In the genomic region with DNA sequence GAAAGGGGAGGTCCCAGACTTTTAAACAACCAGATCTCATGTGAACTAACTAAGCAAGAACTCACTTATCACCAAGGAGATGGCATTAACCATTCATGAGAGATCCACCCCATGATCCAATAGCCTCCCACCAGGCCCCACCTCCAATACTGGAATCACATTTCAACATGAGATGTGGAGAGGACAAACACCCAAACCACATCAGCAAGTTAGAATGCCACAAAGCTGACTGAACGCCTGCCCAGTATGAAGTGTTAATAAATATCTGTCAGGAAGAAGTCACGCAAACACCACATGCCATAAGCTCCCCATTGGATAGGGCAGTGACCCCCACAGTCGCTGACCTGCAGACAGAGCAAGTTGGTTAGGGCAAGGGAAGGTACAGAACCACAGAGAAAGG, we compare ENCODE assay signal across 19 cellular contexts. TPM values are rescaled to one million over a fixed set of nuclear protein-coding genes. Genes with fewer than 3 reads are reported as not detected.
DNase-seq lines count a peak whose midpoint lies in the region; ATAC-seq and TF ChIP-seq lines count a peak whose summit lies in the region.
"Had no signal": no experiment of that assay in that cellular context is flagged by ENCODE, and none has a peak within 500 bp of the region (broad histone marks: within the 10 kb centered on the region; RNA-seq: fewer than 3 reads in every experiment).

No MANE protein-coding gene starts in this region.

- H3K4me1 Mint-ChIP-seq in nephron progenitor cell = peaks cover 23% of the 10 kb centered on the region
- H3K4me1 Mint-ChIP-seq: activated naive CD8-positive, alpha-beta T cell treated with anti-CD3 and anti-CD28 coated beads, Interleukin-2, amount 10 ng/mL, durations not matched to agents 7 days and 5 days; CD8-positive, alpha-beta memory T cell had no signal

- no peak overlapping the region for H3K4me3 ChIP-seq in mammary epithelial cell (replicated peaks in 1 of 3; ENCODE audit: insufficient read depth in 1 of 3, low read depth in 2 of 3, low read length in 3 of 3)
- H3K4me3 ChIP-seq: sigmoid colon, thyroid gland had no signal

- intact Hi-C loops in mammary epithelial cell (cut with micrococcal nuclease) = no loop called here

- H3K27ac Mint-ChIP-seq in nephron progenitor cell = peak overlapping the region; percentile 33
- H3K27ac Mint-ChIP-seq: activated CD8-positive, alpha-beta T cell treated with anti-CD3 and anti-CD28 coated beads for 36 hours; CD8-positive, alpha-beta memory T cell had no signal

- peak; percentile 69 for DNase-seq in GM04503 (ENCODE audit: low read depth)
- peak; percentile 43 for DNase-seq in NCI-H2029 (lab: John Stamatoyannopoulos, UW)
- peak; percentile 57 for DNase-seq in mammary epithelial cell
- DNase-seq in nephron progenitor cell = no peak
- DNase-seq in GOT3 (lab: John Stamatoyannopoulos, UW) = no peak
- DNase-seq: activated CD8-positive, alpha-beta T cell treated with anti-CD3 and anti-CD28 coated beads for 36 hours; activated naive CD8-positive, alpha-beta T cell treated with anti-CD3 and anti-CD28 coated beads, Interleukin-2, amount 10 ng/mL, durations not matched to agents 7 days and 5 days; activated T-cell treated with anti-CD3 and anti-CD28 coated beads, Interleukin-2, amount 50 U/mL, for 72 hours; CD8-positive, alpha-beta memory T cell; head of caudate nucleus; NCI-H1694 treated with DMSO at 0.1 percent for 48 hours; NCI-H774; nucleus accumbens; sigmoid colon; stimulated activated CD4-positive, alpha-beta T cell treated with anti-CD3 and anti-CD28 coated beads, Interleukin-4, amount 100 ng/mL, for 4 hours; thyroid gland had no signal

- H3K4me3 Mint-ChIP-seq in nephron progenitor cell = no peak overlapping the region
- H3K4me3 Mint-ChIP-seq: activated CD8-positive, alpha-beta T cell treated with anti-CD3 and anti-CD28 coated beads for 36 hours; activated naive CD8-positive, alpha-beta T cell treated with anti-CD3 and anti-CD28 coated beads, Interleukin-2, amount 10 ng/mL, durations not matched to agents 7 days and 5 days; activated T-cell treated with anti-CD3 and anti-CD28 coated beads, Interleukin-2, amount 50 U/mL, for 72 hours; CD8-positive, alpha-beta memory T cell had no signal

- BruUV-seq in mammary epithelial cell (replicated peaks; lab: Mats Ljungman, UMichigan) = no TSS peak

- H3K27ac ChIP-seq in mammary epithelial cell (ENCODE audit: insufficient read depth, low read depth, low read length) = no peak overlapping the region
- H3K27ac ChIP-seq: HL-60, sigmoid colon, thyroid gland had no signal

- H3K79me2 ChIP-seq in mammary epithelial cell (ENCODE audit: insufficient read depth, low read length) = no peaks in the 10 kb centered on the region

- H3K9ac ChIP-seq in mammary epithelial cell (ENCODE audit: insufficient read depth, low read length) = no peak overlapping the region

- H3K4me1 ChIP-seq in mammary epithelial cell (ENCODE audit: insufficient read depth, low read length) = peaks cover 32% of the 10 kb centered on the region

- no peaks in the 10 kb centered on the region for H3K36me3 ChIP-seq in mammary epithelial cell (ENCODE audit: insufficient read depth, low read length)
- H3K36me3 ChIP-seq: sigmoid colon, thyroid gland had no signal

- ATAC-seq in HG03520 (IDR thresholded peaks at IDR 0.05; ENCODE audit: unreplicated experiment) (no peak), HG03196 (IDR thresholded peaks at IDR 0.05; ENCODE audit: unreplicated experiment) (no peak)
- ATAC-seq: activated CD8-positive, alpha-beta T cell treated with anti-CD3 and anti-CD28 coated beads for 36 hours; activated T-cell treated with anti-CD3 and anti-CD28 coated beads, Interleukin-2, amount 50 U/mL, for 72 hours had no signal

- in situ Hi-C loops in mammary epithelial cell (cut with MboI; ENCODE audit: low sequenced_read_pairs in 2 of 2) = loop anchor here (5.0 to 10.0 kb wide), 2 partner anchors 57 to 60 kb away; a partner anchor contains a TSS

- peaks cover 3% of the 10 kb centered on the region for H3K27me3 Mint-ChIP-seq in nephron progenitor cell (ENCODE audit: low read depth, poor library complexity)
- H3K27me3 Mint-ChIP-seq: activated CD8-positive, alpha-beta T cell treated with anti-CD3 and anti-CD28 coated beads for 36 hours; activated naive CD8-positive, alpha-beta T cell treated with anti-CD3 and anti-CD28 coated beads, Interleukin-2, amount 10 ng/mL, durations not matched to agents 7 days and 5 days had no signal

- CTCF ChIA-PET in mammary epithelial cell (lab: Charles Lee; ENCODE audit: low non-redundant PET) = no interaction called here

- no peaks in the 10 kb centered on the region for H3K9me3 ChIP-seq in mammary epithelial cell (replicated peaks; ENCODE audit: insufficient read depth, low read length)
- H3K9me3 ChIP-seq: sigmoid colon, thyroid gland had no signal

- peak overlapping the region; percentile 28 for H2AFZ ChIP-seq in mammary epithelial cell (ENCODE audit: low read depth, low read length)

- H3K36me3 Mint-ChIP-seq in nephron progenitor cell (ENCODE audit: low read depth) = no peaks in the 10 kb centered on the region
- H3K36me3 Mint-ChIP-seq: activated naive CD8-positive, alpha-beta T cell treated with anti-CD3 and anti-CD28 coated beads, Interleukin-2, amount 10 ng/mL, durations not matched to agents 7 days and 5 days; CD8-positive, alpha-beta memory T cell had no signal

- H3K27me3 ChIP-seq in mammary epithelial cell (ENCODE audit: insufficient read depth, low read length) = no peaks in the 10 kb centered on the region
- H3K27me3 ChIP-seq: sigmoid colon, thyroid gland had no signal

- dilution Hi-C loops in mammary epithelial cell (cut with HindIII; ENCODE audit: low sequenced_read_pairs) = no loop called here

- TF ChIP-seq CTCF in mammary epithelial cell (conservative IDR thresholded peaks at IDR 0.05 in 1 of 2, IDR thresholded peaks at IDR 0.05 in 1 of 2; ENCODE audit: extremely low read depth in 1 of 2, insufficient read depth in 1 of 2, low read depth in 1 of 2, low read length in 2 of 2) = no peak
- no peak for TF ChIP-seq CTCF in nephron progenitor cell (IDR thresholded peaks at IDR 0.05)

- WGBS in mammary epithelial cell (ENCODE audit: low coverage, missing lambda C conversion rate) = 95% methylated on average over 3 of the region's 3 CpGs

- H4K20me1 ChIP-seq in mammary epithelial cell (ENCODE audit: insufficient read depth, low read length) = no peaks in the 10 kb centered on the region

- H3K9me3 Mint-ChIP-seq in nephron progenitor cell = peaks cover 10% of the 10 kb centered on the region
- H3K9me3 Mint-ChIP-seq: activated CD8-positive, alpha-beta T cell treated with anti-CD3 and anti-CD28 coated beads for 36 hours; activated naive CD8-positive, alpha-beta T cell treated with anti-CD3 and anti-CD28 coated beads, Interleukin-2, amount 10 ng/mL, durations not matched to agents 7 days and 5 days; activated T-cell treated with anti-CD3 and anti-CD28 coated beads, Interleukin-2, amount 50 U/mL, for 72 hours had no signal

- no peak overlapping the region for H3K4me2 ChIP-seq in mammary epithelial cell (ENCODE audit: insufficient read depth, low read depth, low read length)

RNA-seq across cellular contexts. Expression of a gene that starts 14.3 kb away (rescaled TPM):
- 1 to 10 TPM in 1 of 2 donors, under 1 TPM in 1; 0.67 to 1.9 TPM for total RNA-seq in mammary epithelial cell
- 0.40 TPM for polyA plus RNA-seq in mammary epithelial cell
- not detected for polyA minus RNA-seq in mammary epithelial cell
- total RNA-seq: activated CD8-positive, alpha-beta T cell treated with anti-CD3 and anti-CD28 coated beads for 36 hours; activated naive CD8-positive, alpha-beta T cell treated with anti-CD3 and anti-CD28 coated beads, Interleukin-2, amount 10 ng/mL, durations not matched to agents 7 days and 5 days; CD8-positive, alpha-beta memory T cell had no signal
- polyA plus RNA-seq: CD8-positive, alpha-beta memory T cell had no signal

RNA-seq across cellular contexts. Expression of a gene that starts 57.3 kb away (rescaled TPM):
- total RNA-seq in mammary epithelial cell = 1 to 10 TPM; 2.7 to 5.7 TPM
- 3.0 TPM for polyA plus RNA-seq in mammary epithelial cell
- polyA minus RNA-seq in mammary epithelial cell = 36.6 TPM
- total RNA-seq: activated CD8-positive, alpha-beta T cell treated with anti-CD3 and anti-CD28 coated beads for 36 hours; CD8-positive, alpha-beta memory T cell had no signal
- polyA plus RNA-seq: CD8-positive, alpha-beta memory T cell had no signal

Comparison
In these comparisons a context has a peak if more than half of its experiments do, and no peak if none do; other contexts are left out.
1. DNase-seq: peak in GM04503 (single experiment), NCI-H2029 (single experiment) and mammary epithelial cell (single experiment); none in nephron progenitor cell (single experiment) and GOT3 (single experiment).